In genomic region chr11:128725630-128726461, GRCh38 we compare ENCODE assay signal across 8 cellular contexts. TPM values are rescaled to one million over a fixed set of nuclear protein-coding genes. Genes with fewer than 3 reads are reported as not detected.
DNase-seq lines count a peak whose midpoint lies in the region; ATAC-seq and TF ChIP-seq lines count a peak whose summit lies in the region.

No MANE protein-coding gene starts in this region.

- H3K36me3 Mint-ChIP-seq in activated B cell treated with CpG ODN at 0.5 μM for 24 hours (ENCODE audit: low read depth), result peaks cover 29% of the 10 kb centered on the region

- H3K27me3 Mint-ChIP-seq in activated B cell treated with CpG ODN at 0.5 μM for 24 hours, result no peaks in the 10 kb centered on the region

- intact Hi-C loops in activated B cell treated with CpG ODN at 0.5 μM for 24 hours (cut with micrococcal nuclease), result loop anchor here (1.0 to 2.0 kb wide), 6 partner anchors 8 to 255 kb away; partner anchors contain the start of gene FLI1

- H3K27ac Mint-ChIP-seq in activated B cell treated with CpG ODN at 0.5 μM for 24 hours, result peak overlapping the region; percentile 98

- CTCF ChIA-PET in activated B cell treated with CpG ODN at 0.5 μM for 24 hours (lab: Charles Lee), result interaction anchor here (1.1 to 2.1 kb wide), 6 partner anchors 8 to 436 kb away, joined by 3 to 11 read pairs (median 5); no protein-coding TSS in a partner anchor

- H3K4me3 Mint-ChIP-seq in activated B cell treated with CpG ODN at 0.5 μM for 24 hours, result peak overlapping the region; percentile 83

- peaks cover 98% of the 10 kb centered on the region for H3K4me1 Mint-ChIP-seq in activated B cell treated with CpG ODN at 0.5 μM for 24 hours

- DNase-seq in AG09309 (ENCODE audit: low read depth) (peak; percentile 80), activated B cell treated with CpG ODN at 0.5 μM for 24 hours (peak; percentile 42), fibroblast of the conjunctiva (ENCODE audit: low read depth) (peak; percentile 9), hippocampal formation (lab: John Stamatoyannopoulos, UW) (no peak)
- peak; percentile 52 for DNase-seq in stimulated activated CD8-positive, alpha-beta memory T cell treated with anti-CD3 and anti-CD28 coated beads, Interleukin-4, amount 100 ng/mL, for 48 hours

- H3K9me3 Mint-ChIP-seq in activated B cell treated with CpG ODN at 0.5 μM for 24 hours, result no peaks in the 10 kb centered on the region

- TF ChIP-seq CTCF in AG09309 (IDR thresholded peaks at IDR 0.05; ENCODE audit: control insufficient read depth, insufficient read depth, low read depth, low read length, missing control alignments), result no peak
- TF ChIP-seq CTCF in activated B cell treated with CpG ODN at 0.5 μM for 24 hours (IDR thresholded peaks at IDR 0.05), result no peak

- POLR2A ChIA-PET in activated B cell treated with CpG ODN at 0.5 μM for 24 hours (lab: Charles Lee), result interaction anchor here (0.6 to 4.4 kb wide), 20 partner anchors 9 to 1440 kb away, joined by 3 to 79 read pairs (median 6); partner anchors contain the start of gene FLI1

- peak; percentile 62 for ATAC-seq in GM19324 (IDR thresholded peaks at IDR 0.05; ENCODE audit: low FRiP score, unreplicated experiment)
- peak; percentile 54 for ATAC-seq in HG03378 (IDR thresholded peaks at IDR 0.05; ENCODE audit: unreplicated experiment)
- peak; percentile 64 for ATAC-seq in activated B cell treated with CpG ODN at 0.5 μM for 24 hours (ENCODE audit: low read depth)
- ATAC-seq in GM18519 (IDR thresholded peaks at IDR 0.05; ENCODE audit: low FRiP score, unreplicated experiment), result no peak

- H3K4me3 ChIP-seq in AG09309 (ENCODE audit: control insufficient read depth, low read depth, low read length), result no peak overlapping the region

RNA-seq across cellular contexts. Expression of gene FLI1, which starts 32.0 kb away (rescaled TPM):
- total RNA-seq in activated B cell treated with CpG ODN at 0.5 μM for 24 hours, result 64.9 and 69.2 TPM in 2 replicates

Comparison
In these comparisons a context has a peak if more than half of its experiments do, and no peak if none do; other contexts are left out.
1. DNase-seq: peak in AG09309 (single experiment), activated B cell treated with CpG ODN at 0.5 μM for 24 hours (single experiment), fibroblast of the conjunctiva (single experiment) and stimulated activated CD8-positive, alpha-beta memory T cell treated with anti-CD3 and anti-CD28 coated beads, Interleukin-4, amount 100 ng/mL, for 48 hours (single experiment); none in hippocampal formation (0 of 2).